ENCODE assay signal across 3 cellular contexts in the genomic region with DNA sequence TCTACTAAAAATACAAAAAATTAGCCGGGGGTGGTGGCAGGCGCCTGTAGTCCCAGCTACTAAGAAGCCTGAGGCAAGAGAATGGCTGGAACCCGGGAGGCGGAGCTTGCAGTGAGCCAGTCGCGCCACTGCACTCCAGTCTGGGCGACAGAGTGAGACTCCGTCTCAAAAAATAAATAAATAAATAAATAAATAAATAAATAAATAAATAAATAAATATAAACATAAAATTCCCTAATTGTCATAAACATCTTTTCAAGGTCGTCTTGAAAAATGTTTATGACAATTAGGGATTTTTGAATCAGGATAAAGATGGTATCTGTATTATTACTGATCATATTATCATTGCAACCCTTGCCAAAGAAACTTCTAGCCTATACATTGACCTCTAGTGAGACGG. TPM values are rescaled to one million over a fixed set of nuclear protein-coding genes. Genes with fewer than 3 reads are reported as not detected.
"Had no signal": no experiment of that assay in that cellular context is flagged by ENCODE, and none has a peak within 500 bp of the region (broad histone marks: within the 10 kb centered on the region; RNA-seq: fewer than 3 reads in every experiment).

No MANE protein-coding gene starts in this region.

RNA-seq across cellular contexts. Expression of gene NCBP2L, which starts 32.5 kb away (rescaled TPM):
- polyA plus RNA-seq: immature natural killer cell, keratinocyte, mammary epithelial cell had no signal
